In the genomic region with DNA sequence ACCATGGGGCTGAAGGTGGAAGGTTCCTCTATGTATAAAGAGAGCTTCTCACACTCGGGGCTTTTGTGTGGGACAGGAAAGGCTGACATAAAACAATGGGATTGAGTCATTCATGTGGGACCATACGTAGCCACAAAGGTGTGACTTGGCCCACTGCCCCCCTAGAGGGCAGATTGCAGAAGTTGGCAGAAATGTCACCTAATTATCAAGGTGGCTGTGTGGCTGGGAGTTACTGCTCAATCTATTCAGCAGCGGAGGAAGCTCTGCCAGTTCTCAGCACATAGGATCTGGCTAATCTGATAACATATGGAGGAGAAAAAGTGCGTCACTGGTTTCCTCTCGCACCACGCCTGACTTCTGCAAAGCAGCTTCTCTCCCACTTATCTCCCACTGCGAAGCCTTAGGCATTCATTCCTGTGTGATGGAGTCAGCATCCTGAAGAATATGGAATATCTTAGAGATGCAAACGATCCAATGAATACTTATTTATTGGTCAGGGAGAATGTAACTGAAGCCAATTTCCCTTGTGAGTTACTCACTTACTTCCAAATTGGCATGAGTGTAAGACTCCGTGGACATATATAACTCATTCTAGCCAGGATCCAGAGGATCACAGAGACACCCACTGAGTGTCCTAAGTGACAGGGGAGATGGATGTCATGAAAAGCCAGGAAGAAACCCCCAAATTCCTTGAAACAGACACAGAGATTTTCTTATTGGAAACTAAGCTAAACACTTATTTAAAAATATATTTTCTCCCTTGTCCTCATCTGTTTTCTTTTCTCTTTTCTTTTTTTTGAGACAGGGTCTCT, we compare ENCODE assay signal across 12 cellular contexts.
DNase-seq lines count a peak whose midpoint lies in the region; ATAC-seq and TF ChIP-seq lines count a peak whose summit lies in the region.
"Had no signal": no experiment of that assay in that cellular context is flagged by ENCODE, and none has a peak within 500 bp of the region (broad histone marks: within the 10 kb centered on the region; RNA-seq: fewer than 3 reads in every experiment).

No MANE protein-coding gene starts in this region.

- CTCF ChIA-PET in WTC11 (lab: Charles Lee): interaction anchor here (2.0 to 2.3 kb wide), 2 partner anchors 22 to 23 kb away, joined by 6 to 7 read pairs; no protein-coding TSS in a partner anchor
- CTCF ChIA-PET in activated CD8-positive, alpha-beta memory T cell treated with anti-CD3 and anti-CD28 coated beads, Interleukin-2, amount 10 ng/mL, durations not matched to agents 7 days and 5 days (lab: Charles Lee): interaction anchor here (1.4 kb wide), 1 partner anchor 23 kb away, joined by 4 read pairs; no protein-coding TSS in a partner anchor

- TF ChIP-seq CTCF in WTC11 (IDR thresholded peaks at IDR 0.05): no peak

- peak; percentile 35 for ATAC-seq in WTC11
- no peak for ATAC-seq in HG03095 (IDR thresholded peaks at IDR 0.05; ENCODE audit: unreplicated experiment)
- ATAC-seq in HG03039 (IDR thresholded peaks at IDR 0.05; ENCODE audit: unreplicated experiment): no peak
- ATAC-seq in activated CD8-positive, alpha-beta memory T cell treated with anti-CD3 and anti-CD28 coated beads, Interleukin-2, amount 10 ng/mL, durations not matched to agents 7 days and 5 days: no peak

- DNase-seq in AG08395 (ENCODE audit: low spot score): peak; percentile 53
- DNase-seq in HT1080 (ENCODE audit: low read depth): peak; percentile 98
- DNase-seq in WTC11 (ENCODE audit: low spot score): no peak
- peak; percentile 22 for DNase-seq in iPS-NIHi11 (ENCODE audit: low spot score)
- DNase-seq in Karpas-422: no peak
- DNase-seq in activated CD8-positive, alpha-beta memory T cell treated with anti-CD3 and anti-CD28 coated beads, Interleukin-2, amount 10 ng/mL, durations not matched to agents 7 days and 5 days: no peak
- DNase-seq: activated CD4-positive, alpha-beta T cell treated with anti-CD3 and anti-CD28 coated beads for 4 hours; GF-D8; NCI-H1048 had no signal

- no peaks in the 10 kb centered on the region for H3K27me3 ChIP-seq in Karpas-422 (ENCODE audit: low read length)

- no peaks in the 10 kb centered on the region for H3K9me3 Mint-ChIP-seq in WTC11
- no peaks in the 10 kb centered on the region for H3K9me3 Mint-ChIP-seq in activated CD8-positive, alpha-beta memory T cell treated with anti-CD3 and anti-CD28 coated beads, Interleukin-2, amount 10 ng/mL, durations not matched to agents 7 days and 5 days (ENCODE audit: low read depth)
- H3K9me3 Mint-ChIP-seq: stimulated activated naive CD8-positive, alpha-beta T cell treated with anti-CD3 and anti-CD28 coated beads, Interleukin-15, Interleukin-2, amounts not matched to agents 100 ng/mL and 50 ng/mL, for 24 hours had no signal

- no peaks in the 10 kb centered on the region for H3K27me3 Mint-ChIP-seq in WTC11 (ENCODE audit: low read depth)
- H3K27me3 Mint-ChIP-seq in activated CD8-positive, alpha-beta memory T cell treated with anti-CD3 and anti-CD28 coated beads, Interleukin-2, amount 10 ng/mL, durations not matched to agents 7 days and 5 days: peaks cover 2% of the 10 kb centered on the region

- H3K36me3 ChIP-seq in Karpas-422 (ENCODE audit: insufficient read depth, low read length): no peaks in the 10 kb centered on the region

- H3K9me3 ChIP-seq in Karpas-422 (ENCODE audit: low read length): no peaks in the 10 kb centered on the region

- peak overlapping the region; percentile 69 for H3K27ac Mint-ChIP-seq in WTC11
- H3K27ac Mint-ChIP-seq in activated CD8-positive, alpha-beta memory T cell treated with anti-CD3 and anti-CD28 coated beads, Interleukin-2, amount 10 ng/mL, durations not matched to agents 7 days and 5 days: no peak overlapping the region
- H3K27ac Mint-ChIP-seq: stimulated activated naive CD8-positive, alpha-beta T cell treated with anti-CD3 and anti-CD28 coated beads, Interleukin-15, Interleukin-2, amounts not matched to agents 100 ng/mL and 50 ng/mL, for 24 hours had no signal

- no peaks in the 10 kb centered on the region for H4K20me1 ChIP-seq in Karpas-422 (ENCODE audit: insufficient read depth, low read depth, low read length)

- H3K4me1 Mint-ChIP-seq in WTC11: peaks cover 11% of the 10 kb centered on the region
- H3K4me1 Mint-ChIP-seq in activated CD8-positive, alpha-beta memory T cell treated with anti-CD3 and anti-CD28 coated beads, Interleukin-2, amount 10 ng/mL, durations not matched to agents 7 days and 5 days: no peaks in the 10 kb centered on the region

- no peak overlapping the region for H3K4me3 ChIP-seq in Karpas-422 (ENCODE audit: low read length)

- H3K4me2 ChIP-seq in Karpas-422 (ENCODE audit: low read depth, low read length, poor library complexity, severe bottlenecking): no peak overlapping the region

- no peak overlapping the region for H2AFZ ChIP-seq in Karpas-422 (ENCODE audit: low read length)

- no peak overlapping the region for H3K4me3 Mint-ChIP-seq in WTC11
- H3K4me3 Mint-ChIP-seq in activated CD8-positive, alpha-beta memory T cell treated with anti-CD3 and anti-CD28 coated beads, Interleukin-2, amount 10 ng/mL, durations not matched to agents 7 days and 5 days: no peak overlapping the region
- H3K4me3 Mint-ChIP-seq: stimulated activated naive CD8-positive, alpha-beta T cell treated with anti-CD3 and anti-CD28 coated beads, Interleukin-15, Interleukin-2, amounts not matched to agents 100 ng/mL and 50 ng/mL, for 24 hours had no signal

- no peak overlapping the region for H3K27ac ChIP-seq in Karpas-422 (ENCODE audit: low read length)

- no peaks in the 10 kb centered on the region for H3K4me1 ChIP-seq in Karpas-422 (ENCODE audit: low read length)

- H3K9me2 ChIP-seq in Karpas-422 (replicated peaks; ENCODE audit: insufficient read depth, low read length): no peaks in the 10 kb centered on the region

- H3K9ac ChIP-seq in Karpas-422 (ENCODE audit: low read length): no peak overlapping the region

- H3K79me2 ChIP-seq in Karpas-422 (ENCODE audit: low read length): no peaks in the 10 kb centered on the region

- H3K36me3 Mint-ChIP-seq in WTC11: no peaks in the 10 kb centered on the region
- H3K36me3 Mint-ChIP-seq in activated CD8-positive, alpha-beta memory T cell treated with anti-CD3 and anti-CD28 coated beads, Interleukin-2, amount 10 ng/mL, durations not matched to agents 7 days and 5 days: no peaks in the 10 kb centered on the region

- POLR2A ChIA-PET in WTC11 (lab: Charles Lee): no interaction called here

TF ChIP-seq in WTC11, 78 proteins besides CTCF, POLR2A, EP300 and RAD21 (continues in another document):
- TF ChIP-seq ELF4 (CRISPR knock-in tag; IDR thresholded peaks at IDR 0.05; ENCODE audit: low read depth) (no peak), HMGXB4 (CRISPR knock-in tag; IDR thresholded peaks at IDR 0.05) (no peak), ETV6 (CRISPR knock-in tag; IDR thresholded peaks at IDR 0.05) (no peak), EMX1 (CRISPR knock-in tag; IDR thresholded peaks at IDR 0.05) (no peak), CBFB (CRISPR knock-in tag; IDR thresholded peaks at IDR 0.05; ENCODE audit: low read depth) (no peak), ZNF121 (CRISPR knock-in tag; IDR thresholded peaks at IDR 0.05) (no peak), RELA (CRISPR knock-in tag; IDR thresholded peaks at IDR 0.05; ENCODE audit: borderline replicate concordance) (no peak)
- TF ChIP-seq, protein P1, sequence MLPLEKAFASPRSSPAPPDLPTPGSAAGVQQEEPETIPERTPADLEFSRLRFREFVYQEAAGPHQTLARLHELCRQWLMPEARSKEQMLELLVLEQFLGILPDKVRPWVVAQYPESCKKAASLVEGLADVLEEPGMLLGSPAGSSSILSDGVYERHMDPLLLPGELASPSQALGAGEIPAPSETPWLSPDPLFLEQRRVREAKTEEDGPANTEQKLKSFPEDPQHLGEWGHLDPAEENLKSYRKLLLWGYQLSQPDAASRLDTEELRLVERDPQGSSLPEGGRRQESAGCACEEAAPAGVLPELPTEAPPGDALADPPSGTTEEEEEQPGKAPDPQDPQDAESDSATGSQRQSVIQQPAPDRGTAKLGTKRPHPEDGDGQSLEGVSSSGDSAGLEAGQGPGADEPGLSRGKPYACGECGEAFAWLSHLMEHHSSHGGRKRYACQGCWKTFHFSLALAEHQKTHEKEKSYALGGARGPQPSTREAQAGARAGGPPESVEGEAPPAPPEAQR (CRISPR knock-in tag; IDR thresholded peaks at IDR 0.05): no peak

Comparison
In these comparisons a context has a peak if more than half of its experiments do, and no peak if none do; other contexts are left out.
1. DNase-seq: peak in AG08395 (single experiment), HT1080 (single experiment) and iPS-NIHi11 (single experiment); none in WTC11 (single experiment), Karpas-422 (single experiment) and activated CD8-positive, alpha-beta memory T cell treated with anti-CD3 and anti-CD28 coated beads, Interleukin-2, amount 10 ng/mL, durations not matched to agents 7 days and 5 days (single experiment).